Comparison of ENCODE assay signal across 9 cellular contexts in genomic region chr22:37501610-37502341, GRCh38. TPM values are rescaled to one million over a fixed set of nuclear protein-coding genes. Genes with fewer than 3 reads are reported as not detected.
DNase-seq lines count a peak whose midpoint lies in the region; ATAC-seq, FAIRE-seq and TF ChIP-seq lines count a peak whose summit lies in the region.
"Had no signal": no experiment of that assay in that cellular context is flagged by ENCODE, and none has a peak within 500 bp of the region (broad histone marks: within the 10 kb centered on the region; RNA-seq: fewer than 3 reads in every experiment).

No MANE protein-coding gene starts in this region.

- CTCF ChIA-PET in CD4-positive, alpha-beta memory T cell (lab: Charles Lee; ENCODE audit: partially characterized antibody) = interaction anchor here (1.0 to 14.4 kb wide), 3 partner anchors 8 to 184 kb away, joined by 3 to 185 read pairs (median 4); no protein-coding TSS in a partner anchor

- H3K27ac ChIP-seq in lower lobe of right lung = peak overlapping the region; percentile 87
- no peak overlapping the region for H3K27ac ChIP-seq in CD4-positive, alpha-beta memory T cell (ENCODE audit: low read depth, low read length)
- H3K27ac ChIP-seq: SJSA1 had no signal

- no peak for TF ChIP-seq POLR2A in lower leg skin (IDR thresholded peaks at IDR 0.05)
- TF ChIP-seq POLR2A in GM12892 (IDR thresholded peaks at IDR 0.05; ENCODE audit: low read depth, low read length) = no peak

- no peaks in the 10 kb centered on the region for H3K36me3 Mint-ChIP-seq in CD4-positive, alpha-beta memory T cell

- no peak overlapping the region for H3K4me3 ChIP-seq in bronchial epithelial cell (ENCODE audit: low read depth, low read length)
- H3K4me3 ChIP-seq in lower lobe of right lung = peak overlapping the region; percentile 18
- H3K4me3 ChIP-seq in lower leg skin (ENCODE audit: low read depth, poor library complexity, severe bottlenecking) = no peak overlapping the region
- no peak overlapping the region for H3K4me3 ChIP-seq in CD4-positive, alpha-beta memory T cell (ENCODE audit: low read length in 2 of 2)
- H3K4me3 ChIP-seq: SJSA1 had no signal

- POLR2A ChIA-PET in CD4-positive, alpha-beta memory T cell (lab: Charles Lee; ENCODE audit: partially characterized antibody) = no interaction called here

- H3K4me3 Mint-ChIP-seq in CD4-positive, alpha-beta memory T cell = peak overlapping the region in 1 of 8 donors; percentile 24

- H3K4me1 Mint-ChIP-seq in CD4-positive, alpha-beta memory T cell = peaks cover 5 to 22% (median 15%) of the 10 kb centered on the region in 4 donors

- H3K27ac Mint-ChIP-seq in CD4-positive, alpha-beta memory T cell = peak overlapping the region in 1 of 7 donors; percentile 58

- H3K27me3 ChIP-seq in bronchial epithelial cell (ENCODE audit: control insufficient read depth, insufficient read depth, low read length) = no peaks in the 10 kb centered on the region
- H3K27me3 ChIP-seq in lower lobe of right lung (ENCODE audit: low read depth) = no peaks in the 10 kb centered on the region
- H3K27me3 ChIP-seq in CD4-positive, alpha-beta memory T cell (ENCODE audit: insufficient read depth, low read length) = peaks cover 3% of the 10 kb centered on the region
- H3K27me3 ChIP-seq: SJSA1 had no signal

- FAIRE-seq in bronchial epithelial cell (lab: Jason Lieb, UNC) = peak; percentile 88
- no peak for FAIRE-seq in GM12892 (lab: Jason Lieb, UNC)

- intact Hi-C loops in Right ventricle myocardium inferior (cut with DNase I) = no loop called here
- intact Hi-C loops in cardiac septum (cut with DNase I) = no loop called here
- intact Hi-C loops in lower lobe of right lung (cut with DNase I) = no loop called here
- intact Hi-C loops in lower leg skin (cut with DNase I; ENCODE audit: low total_unique reads) = no loop called here
- intact Hi-C loops in CD4-positive, alpha-beta memory T cell (cut with micrococcal nuclease) = no loop called here

- H3K9me3 ChIP-seq in lower lobe of right lung = no peaks in the 10 kb centered on the region
- H3K9me3 ChIP-seq in CD4-positive, alpha-beta memory T cell (ENCODE audit: control insufficient read depth in 1 of 2, low read length in 2 of 2) = no peaks in the 10 kb centered on the region
- H3K9me3 ChIP-seq: SJSA1 had no signal

- WGBS in lower leg skin, 2 donors = 62 to 64% methylated on average over 13 to 14 of the region's 14 CpGs

- TF ChIP-seq CTCF in bronchial epithelial cell (IDR thresholded peaks at IDR 0.05; ENCODE audit: insufficient read depth, low read length, severe bottlenecking) = no peak
- no peak for TF ChIP-seq CTCF in lower lobe of right lung (IDR thresholded peaks at IDR 0.05)
- TF ChIP-seq CTCF in lower leg skin (IDR thresholded peaks at IDR 0.05) = peak in 1 of 3 donors; percentile 29

- peak; percentile 50 for ATAC-seq in Right ventricle myocardium inferior
- peak; percentile 77 to 85 for ATAC-seq in lower lobe of right lung

- peaks cover 59% of the 10 kb centered on the region for H3K4me1 ChIP-seq in lower lobe of right lung
- H3K4me1 ChIP-seq in CD4-positive, alpha-beta memory T cell (ENCODE audit: insufficient read depth, low read length) = peaks cover 19% of the 10 kb centered on the region

- H3K36me3 ChIP-seq in bronchial epithelial cell (ENCODE audit: control insufficient read depth, insufficient read depth, low read length) (peaks cover 51% of the 10 kb centered on the region), lower lobe of right lung (peaks cover 14% of the 10 kb centered on the region)
- H3K36me3 ChIP-seq in CD4-positive, alpha-beta memory T cell (ENCODE audit: insufficient read depth, low read length) = no peaks in the 10 kb centered on the region

- no peaks in the 10 kb centered on the region for H3K27me3 Mint-ChIP-seq in CD4-positive, alpha-beta memory T cell

- no peaks in the 10 kb centered on the region for H3K9me3 Mint-ChIP-seq in CD4-positive, alpha-beta memory T cell

- DNase-seq in Right ventricle myocardium inferior (ENCODE audit: missing footprints) = no peak
- DNase-seq in cardiac septum (ENCODE audit: low spot score) = no peak
- DNase-seq in bronchial epithelial cell (ENCODE audit: low read depth) = no peak
- peak; percentile 70 for DNase-seq in lower lobe of right lung
- no peak for DNase-seq in SIG-M5 (lab: John Stamatoyannopoulos, UW)
- no peak for DNase-seq in lower leg skin (ENCODE audit: low spot score in 2 of 2)
- DNase-seq in GM12892 (ENCODE audit: insufficient read length) = no peak
- DNase-seq in CD4-positive, alpha-beta memory T cell = no peak

RNA-seq across cellular contexts. Expression of gene MFNG, which starts 15.6 kb away (rescaled TPM):
- 14.4 TPM for total RNA-seq in Right ventricle myocardium inferior
- total RNA-seq in cardiac septum = 5.3 TPM
- 0.26 and 1.3 TPM in 2 replicates for total RNA-seq in bronchial epithelial cell
- total RNA-seq in lower lobe of right lung = 71.0 TPM
- total RNA-seq in lower leg skin = 10 to 100 TPM in 1 of 4 donors, 1 to 10 TPM in 3; 5.7 to 13.0 (median 6.3) TPM
- polyA plus RNA-seq in GM12892 (2012; ENCODE audit: missing spikeins) = 30.7 TPM
- total RNA-seq in CD4-positive, alpha-beta memory T cell = 100 to 1,000 TPM; 213 to 218 TPM
- 100 to 1,000 TPM; 339 to 441 TPM for polyA plus RNA-seq in CD4-positive, alpha-beta memory T cell
- total RNA-seq: SJSA1 had no signal

RNA-seq across cellular contexts. Expression of gene CARD10, which starts 17.4 kb away (rescaled TPM):
- total RNA-seq in Right ventricle myocardium inferior (10.3 TPM), cardiac septum (6.0 TPM), bronchial epithelial cell (8.1 and 14.2 TPM in 2 replicates), lower lobe of right lung (14.9 TPM), lower leg skin (10 to 100 TPM; 13.2 to 22.5 (median 18.6) TPM)
- not detected for polyA plus RNA-seq in GM12892 (2012; ENCODE audit: missing spikeins)
- total RNA-seq in CD4-positive, alpha-beta memory T cell = under 1 TPM; 0.42 to 0.61 TPM
- polyA plus RNA-seq in CD4-positive, alpha-beta memory T cell = not detected

RNA-seq across cellular contexts. Expression of gene CDC42EP1, which starts 58.5 kb away (rescaled TPM):
- total RNA-seq in Right ventricle myocardium inferior (17.7 TPM), cardiac septum (18.8 TPM), bronchial epithelial cell (5.8 and 11.0 TPM in 2 replicates), lower lobe of right lung (46.0 TPM), lower leg skin (10 to 100 TPM; 44.4 to 80.1 (median 70.5) TPM)
- not detected for polyA plus RNA-seq in GM12892 (2012; ENCODE audit: missing spikeins)
- not detected for total RNA-seq in CD4-positive, alpha-beta memory T cell
- not detected for polyA plus RNA-seq in CD4-positive, alpha-beta memory T cell
